In the genomic region with DNA sequence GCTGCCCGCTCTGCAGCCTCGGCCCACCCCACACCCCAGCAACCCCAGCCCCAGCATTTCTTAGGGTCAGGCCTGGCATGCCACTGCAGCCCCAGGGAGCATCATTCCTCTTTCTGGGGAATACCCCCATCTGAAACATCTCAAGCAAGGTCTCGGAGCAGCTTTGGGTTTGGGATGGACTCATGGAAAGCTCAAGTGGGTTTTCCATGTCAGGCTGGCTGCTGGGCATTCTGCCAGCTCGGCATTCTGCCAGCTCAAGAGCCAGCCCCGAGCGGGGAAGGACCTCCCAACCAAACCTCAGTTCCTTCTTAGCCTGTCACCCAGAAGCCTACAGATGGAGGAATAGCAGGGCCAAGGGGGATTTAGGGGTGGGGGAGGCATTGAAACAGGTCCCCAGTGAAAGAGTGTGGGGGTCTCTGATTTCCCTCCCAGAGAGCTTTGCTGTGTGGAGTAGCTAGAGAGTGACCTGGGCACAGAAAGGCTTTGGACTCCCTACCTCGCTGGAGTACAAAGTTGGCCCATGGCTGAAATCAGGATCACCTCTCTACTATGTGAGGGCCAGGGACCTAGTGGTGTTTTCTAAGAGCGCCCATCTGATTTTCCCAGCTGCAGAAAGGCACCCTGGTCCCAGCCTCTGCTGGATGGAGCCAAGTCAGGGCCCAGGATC, we compare ENCODE assay signal across 8 cellular contexts. TPM values are rescaled to one million over a fixed set of nuclear protein-coding genes. Genes with fewer than 3 reads are reported as not detected.
DNase-seq lines count a peak whose midpoint lies in the region; ATAC-seq and TF ChIP-seq lines count a peak whose summit lies in the region.

No MANE protein-coding gene starts in this region.

- H3K36me3 ChIP-seq in muscle layer of colon (ENCODE audit: insufficient read depth, low read length) = peaks cover 25% of the 10 kb centered on the region

- H3K27ac ChIP-seq in muscle layer of colon (ENCODE audit: low read depth, low read length) = peak overlapping the region; percentile 89

- H3K9ac ChIP-seq in muscle layer of colon (ENCODE audit: low read length) = peak overlapping the region; percentile 36

- H3K4me3 Mint-ChIP-seq in activated T-cell treated with anti-CD3 and anti-CD28 coated beads, Interleukin-2, amount 50 U/mL, for 4 hours = no peak overlapping the region

- no peak for TF ChIP-seq CTCF in epithelial cell of esophagus (IDR thresholded peaks at IDR 0.05; ENCODE audit: insufficient read depth, low read depth, low read length, missing control alignments)

- H3K9me3 Mint-ChIP-seq in activated T-cell treated with anti-CD3 and anti-CD28 coated beads, Interleukin-2, amount 50 U/mL, for 4 hours = no peaks in the 10 kb centered on the region

- H3K36me3 Mint-ChIP-seq in activated T-cell treated with anti-CD3 and anti-CD28 coated beads, Interleukin-2, amount 50 U/mL, for 4 hours (ENCODE audit: insufficient read depth) = no peaks in the 10 kb centered on the region

- H3K27me3 Mint-ChIP-seq in activated T-cell treated with anti-CD3 and anti-CD28 coated beads, Interleukin-2, amount 50 U/mL, for 4 hours (ENCODE audit: low read depth) = peaks cover 6% of the 10 kb centered on the region

- peaks cover 32% of the 10 kb centered on the region for H3K4me1 ChIP-seq in muscle layer of colon (ENCODE audit: insufficient read depth, low read length)

- DNase-seq in DMS53 (lab: John Stamatoyannopoulos, UW) = peak; percentile 79
- peak; percentile 9 for DNase-seq in NCI-H460 (ENCODE audit: extremely low read depth, low read depth)
- DNase-seq in epithelial cell of esophagus (ENCODE audit: low read depth) = no peak
- no peak for DNase-seq in kidney glomerular epithelial cell (lab: John Stamatoyannopoulos, UW)
- no peak for DNase-seq in GOT3 (lab: John Stamatoyannopoulos, UW)
- no peak for DNase-seq in activated T-cell treated with anti-CD3 and anti-CD28 coated beads, Interleukin-2, amount 50 U/mL, for 4 hours
- no peak for DNase-seq in activated CD4-positive, alpha-beta T cell treated with anti-CD3 and anti-CD28 coated beads for 48 hours

- no peaks in the 10 kb centered on the region for H3K27me3 ChIP-seq in muscle layer of colon (ENCODE audit: control insufficient read depth in 1 of 2, insufficient read depth in 2 of 2, low read length in 2 of 2)

- no peaks in the 10 kb centered on the region for H3K9me3 ChIP-seq in muscle layer of colon (ENCODE audit: low read length)

- ATAC-seq in activated T-cell treated with anti-CD3 and anti-CD28 coated beads, Interleukin-2, amount 50 U/mL, for 4 hours = no peak

- peak overlapping the region; percentile 20 for H3K4me3 ChIP-seq in epithelial cell of esophagus (ENCODE audit: low read length)
- peak overlapping the region; percentile 49 to 64 for H3K4me3 ChIP-seq in muscle layer of colon (ENCODE audit: low read depth in 1 of 2, low read length in 2 of 2)

- H3K4me1 Mint-ChIP-seq in activated T-cell treated with anti-CD3 and anti-CD28 coated beads, Interleukin-2, amount 50 U/mL, for 4 hours (ENCODE audit: low read depth) = no peaks in the 10 kb centered on the region

RNA-seq across cellular contexts. Expression of a gene that starts 0.6 kb away (rescaled TPM):
- 24.6 and 28.9 TPM in 2 replicates for total RNA-seq in NCI-H460 (2014; rRNA removed; shearing (Covaris generic))
- 139 and 159 TPM in 2 replicates for polyA plus RNA-seq in NCI-H460 (2014; cell fraction: nucleus; rRNA removed)
- under 1 TPM; 0.43 to 0.82 (median 0.63) TPM for total RNA-seq in activated T-cell treated with anti-CD3 and anti-CD28 coated beads, Interleukin-2, amount 50 U/mL, for 4 hours

RNA-seq across cellular contexts. Expression of a gene that starts 24.8 kb away (rescaled TPM):
- total RNA-seq in NCI-H460 (2014; rRNA removed; shearing (Covaris generic)) = 41.9 and 48.1 TPM in 2 replicates
- 111 and 129 TPM in 2 replicates for polyA plus RNA-seq in NCI-H460 (2014; cell fraction: nucleus; rRNA removed)
- 10 to 100 TPM; 48.7 to 58.6 (median 50.9) TPM for total RNA-seq in activated T-cell treated with anti-CD3 and anti-CD28 coated beads, Interleukin-2, amount 50 U/mL, for 4 hours

RNA-seq across cellular contexts. Expression of a gene that starts 27.5 kb away (rescaled TPM):
- total RNA-seq in NCI-H460 (2014; rRNA removed; shearing (Covaris generic)) = 641 and 758 TPM in 2 replicates
- 509 and 554 TPM in 2 replicates for polyA plus RNA-seq in NCI-H460 (2014; cell fraction: nucleus; rRNA removed)
- 100 to 1,000 TPM; 641 to 690 (median 678) TPM for total RNA-seq in activated T-cell treated with anti-CD3 and anti-CD28 coated beads, Interleukin-2, amount 50 U/mL, for 4 hours

RNA-seq across cellular contexts. Expression of a gene that starts 44.7 kb away (rescaled TPM):
- total RNA-seq in NCI-H460 (2014; rRNA removed; shearing (Covaris generic)) = 36.1 and 36.8 TPM in 2 replicates
- polyA plus RNA-seq in NCI-H460 (2014; cell fraction: nucleus; rRNA removed) = 41.3 and 44.4 TPM in 2 replicates
- 10 to 100 TPM; 50.9 to 60.2 (median 57.8) TPM for total RNA-seq in activated T-cell treated with anti-CD3 and anti-CD28 coated beads, Interleukin-2, amount 50 U/mL, for 4 hours

Comparison
In these comparisons a context has a peak if more than half of its experiments do, and no peak if none do; other contexts are left out.
1. DNase-seq: peak in DMS53 (single experiment) and NCI-H460 (single experiment); none in epithelial cell of esophagus (single experiment), kidney glomerular epithelial cell (single experiment), GOT3 (single experiment), activated T-cell treated with anti-CD3 and anti-CD28 coated beads, Interleukin-2, amount 50 U/mL, for 4 hours (single experiment) and activated CD4-positive, alpha-beta T cell treated with anti-CD3 and anti-CD28 coated beads for 48 hours (single experiment).
2. RNA of a gene that starts 0.6 kb away (total RNA-seq): 24.6 to 28.9 TPM in NCI-H460; 0.43 to 0.82 TPM in activated T-cell treated with anti-CD3 and anti-CD28 coated beads, Interleukin-2, amount 50 U/mL, for 4 hours; every median in the first group is over 10 times any median in the second.